10 cellular contexts compared by ENCODE assay signal in genomic region chr3:65854606-65855304, GRCh38.
DNase-seq lines count a peak whose midpoint lies in the region; ATAC-seq and TF ChIP-seq lines count a peak whose summit lies in the region.
"Had no signal": no experiment of that assay in that cellular context is flagged by ENCODE, and none has a peak within 500 bp of the region (broad histone marks: within the 10 kb centered on the region; RNA-seq: fewer than 3 reads in every experiment).

No MANE protein-coding gene starts in this region.

- H3K27me3 Mint-ChIP-seq in nephron progenitor cell (ENCODE audit: low read depth, poor library complexity) = no peaks in the 10 kb centered on the region

- ATAC-seq in esophagus mucosa (peak; percentile 66), GM21528 (IDR thresholded peaks at IDR 0.05; ENCODE audit: low FRiP score, unreplicated experiment) (no peak)
- ATAC-seq: CD8-positive, alpha-beta T cell; stimulated activated naive CD8-positive, alpha-beta T cell treated with anti-CD3 and anti-CD28 coated beads, Interleukin-15, Interleukin-2, amounts not matched to agents 100 U/mL and 50 U/mL, for 24 hours had no signal

- peaks cover 5% of the 10 kb centered on the region for H3K36me3 Mint-ChIP-seq in nephron progenitor cell (ENCODE audit: low read depth)
- H3K36me3 Mint-ChIP-seq: CD8-positive, alpha-beta T cell had no signal

- peaks cover 28% of the 10 kb centered on the region for H3K4me1 Mint-ChIP-seq in nephron progenitor cell

- peaks cover 4% of the 10 kb centered on the region for H3K9me3 Mint-ChIP-seq in nephron progenitor cell

- no peak for TF ChIP-seq CTCF in GM20000 (IDR thresholded peaks at IDR 0.05; ENCODE audit: extremely low read depth, missing control alignments)
- TF ChIP-seq CTCF in nephron progenitor cell (IDR thresholded peaks at IDR 0.05) = no peak

- in situ Hi-C loops in ACHN (cut with HindIII; ENCODE audit: low pct_ligation_motif_present, low pct_unique_long_range_greater_than_20kb, low sequenced_read_pairs) = no loop called here

- H3K27ac Mint-ChIP-seq in nephron progenitor cell = no peak overlapping the region
- H3K27ac Mint-ChIP-seq: CD8-positive, alpha-beta T cell had no signal

- DNase-seq in ACHN = peak; percentile 26
- DNase-seq in GM20000 (ENCODE audit: low spot score) = peak; percentile 30
- peak; percentile 79 for DNase-seq in NCI-H510A treated with DMSO at 0.1 percent for 48 hours (lab: John Stamatoyannopoulos, UW)
- DNase-seq in nephron progenitor cell = no peak
- no peak for DNase-seq in HuH-7.5 (ENCODE audit: low spot score)
- DNase-seq in SIG-M5 (lab: John Stamatoyannopoulos, UW) = no peak
- DNase-seq: CD8-positive, alpha-beta T cell; stimulated activated naive CD8-positive, alpha-beta T cell treated with anti-CD3 and anti-CD28 coated beads, Interleukin-15, Interleukin-2, amounts not matched to agents 100 U/mL and 50 U/mL, for 24 hours had no signal

- no peak overlapping the region for H3K4me3 Mint-ChIP-seq in nephron progenitor cell
- H3K4me3 Mint-ChIP-seq: CD8-positive, alpha-beta T cell had no signal

Comparison
In these comparisons a context has a peak if more than half of its experiments do, and no peak if none do; other contexts are left out.
1. DNase-seq: peak in ACHN (single experiment), GM20000 (single experiment) and NCI-H510A treated with DMSO at 0.1 percent for 48 hours (single experiment); none in nephron progenitor cell (single experiment), HuH-7.5 (single experiment) and SIG-M5 (single experiment).